Comparison of ENCODE assay signal across 24 cellular contexts in the genomic region with DNA sequence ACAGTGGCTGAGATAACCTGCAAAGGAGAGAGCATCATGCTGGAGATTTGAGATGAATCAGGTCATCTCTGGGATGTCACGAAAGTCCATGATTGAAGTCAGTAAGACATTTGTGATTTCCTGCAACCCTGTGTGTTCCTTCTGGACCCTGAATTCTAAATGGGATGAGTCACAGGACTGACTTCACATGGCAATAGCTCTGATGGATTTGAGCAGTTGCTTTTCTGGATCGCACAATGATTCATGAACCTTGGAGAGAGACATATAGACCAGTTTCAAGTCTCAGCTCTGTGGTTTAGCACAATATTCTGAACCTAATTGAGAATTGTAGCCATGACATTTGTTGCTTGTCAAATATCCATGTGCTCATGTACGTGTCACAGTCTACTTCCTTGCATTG.
"Had no signal": no experiment of that assay in that cellular context is flagged by ENCODE, and none has a peak within 500 bp of the region (broad histone marks: within the 10 kb centered on the region; RNA-seq: fewer than 3 reads in every experiment).

No MANE protein-coding gene starts in this region.

- ATAC-seq: gastroesophageal sphincter; heart right ventricle; natural killer cell treated with Interleukin-12 subunit alpha and Interleukin-12 subunit beta and Interleukin-15 and Interleukin-18, amount 100 ng/mL, for 72 hours; WTC11 had no signal

- H3K4me1 ChIP-seq: gastroesophageal sphincter, tibial nerve, uterus had no signal

- H3K27ac ChIP-seq: brain microvascular endothelial cell, coronary artery, gastroesophageal sphincter, heart right ventricle, tibial nerve, uterus had no signal

- H3K27me3 ChIP-seq: brain microvascular endothelial cell, tibial nerve, uterus had no signal

- H3K4me3 Mint-ChIP-seq: activated CD4-positive, alpha-beta memory T cell treated with anti-CD3 and anti-CD28 coated beads, Interleukin-2, amount 10 ng/mL, durations not matched to agents 7 days and 5 days; activated naive CD4-positive, alpha-beta T cell treated with anti-CD3 and anti-CD28 coated beads, Interleukin-2, amount 50 U/mL, for 24 hours; activated T-cell treated with anti-CD3 and anti-CD28 coated beads, Interleukin-2, amount 50 U/mL, for 24 hours; central memory CD8-positive, alpha-beta T cell; natural killer cell treated with Interleukin-12 subunit alpha and Interleukin-12 subunit beta and Interleukin-15 and Interleukin-18, amount 100 ng/mL, for 72 hours; WTC11 had no signal

- H3K9me3 Mint-ChIP-seq: activated CD4-positive, alpha-beta memory T cell treated with anti-CD3 and anti-CD28 coated beads, Interleukin-2, amount 10 ng/mL, durations not matched to agents 7 days and 5 days; activated naive CD4-positive, alpha-beta T cell treated with anti-CD3 and anti-CD28 coated beads, Interleukin-2, amount 50 U/mL, for 24 hours; central memory CD8-positive, alpha-beta T cell had no signal

- H3K36me3 ChIP-seq: brain microvascular endothelial cell, gastroesophageal sphincter, heart right ventricle, tibial nerve, uterus had no signal

- H3K4me3 ChIP-seq: coronary artery, gastroesophageal sphincter, heart right ventricle, tibial nerve, uterus had no signal

- H3K27ac Mint-ChIP-seq: activated CD4-positive, alpha-beta memory T cell treated with anti-CD3 and anti-CD28 coated beads, Interleukin-2, amount 10 ng/mL, durations not matched to agents 7 days and 5 days; activated naive CD4-positive, alpha-beta T cell treated with anti-CD3 and anti-CD28 coated beads, Interleukin-2, amount 50 U/mL, for 24 hours; activated T-cell treated with anti-CD3 and anti-CD28 coated beads, Interleukin-2, amount 50 U/mL, for 24 hours; natural killer cell treated with Interleukin-12 subunit alpha and Interleukin-12 subunit beta and Interleukin-15 and Interleukin-18, amount 100 ng/mL, for 72 hours; WTC11 had no signal

- DNase-seq: activated CD4-positive, alpha-beta memory T cell treated with anti-CD3 and anti-CD28 coated beads, Interleukin-2, amount 10 ng/mL, durations not matched to agents 7 days and 5 days; activated CD4-positive, alpha-beta T cell treated with anti-CD3 and anti-CD28 coated beads for 4 hours; activated effector memory CD4-positive, alpha-beta T cell treated with Interleukin-2 at 50 U/mL for 16 hours; activated T-cell treated with anti-CD3 and anti-CD28 coated beads, Interleukin-2, amount 50 U/mL, for 24 hours; brain microvascular endothelial cell; effector CD4-positive, alpha-beta T cell; heart right ventricle; mammary epithelial cell; posterior cingulate gyrus; retina; small intestine; stimulated activated CD4-positive, alpha-beta T cell treated with anti-CD3 and anti-CD28 coated beads, Interleukin-4, amount 100 ng/mL, for 4 hours; stimulated activated CD8-positive, alpha-beta memory T cell treated with anti-CD3 and anti-CD28 coated beads, Interleukin-4, amount 100 ng/mL, for 48 hours; stimulated activated naive CD4-positive, alpha-beta T cell treated with Interleukin-2 at 50 U/mL for 16 hours; substantia nigra; T-helper 2 cell; uterus had no signal

- H3K9me3 ChIP-seq: gastroesophageal sphincter, uterus had no signal

- H3K36me3 Mint-ChIP-seq: activated naive CD4-positive, alpha-beta T cell treated with anti-CD3 and anti-CD28 coated beads, Interleukin-2, amount 50 U/mL, for 24 hours; natural killer cell treated with Interleukin-12 subunit alpha and Interleukin-12 subunit beta and Interleukin-15 and Interleukin-18, amount 100 ng/mL, for 72 hours had no signal

- H3K4me1 Mint-ChIP-seq: activated CD4-positive, alpha-beta memory T cell treated with anti-CD3 and anti-CD28 coated beads, Interleukin-2, amount 10 ng/mL, durations not matched to agents 7 days and 5 days; activated naive CD4-positive, alpha-beta T cell treated with anti-CD3 and anti-CD28 coated beads, Interleukin-2, amount 50 U/mL, for 24 hours; central memory CD8-positive, alpha-beta T cell had no signal
